In the genomic region with DNA sequence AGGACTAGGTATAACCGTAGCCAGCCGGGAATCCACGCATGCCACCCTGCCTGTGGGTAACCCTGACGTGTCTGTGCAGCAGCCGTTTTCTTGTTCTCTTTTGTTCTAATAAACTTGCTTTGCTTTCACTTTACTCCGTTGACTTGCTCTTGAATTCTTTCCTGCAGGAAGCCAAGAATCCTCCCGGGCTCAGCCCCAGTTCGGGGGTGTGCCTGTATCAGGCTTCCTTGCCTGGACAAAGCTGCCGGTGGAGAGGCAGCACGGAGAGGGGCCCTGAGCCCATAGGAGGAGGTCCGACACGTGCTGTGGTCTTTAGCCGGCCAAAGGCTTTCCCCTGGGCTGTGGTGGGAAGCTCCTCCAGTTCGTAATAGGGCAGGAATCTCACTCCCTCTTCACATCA, we compare ENCODE assay signal across 31 cellular contexts.
DNase-seq lines count a peak whose midpoint lies in the region; ATAC-seq, FAIRE-seq and TF ChIP-seq lines count a peak whose summit lies in the region.
"Had no signal": no experiment of that assay in that cellular context is flagged by ENCODE, and none has a peak within 500 bp of the region (broad histone marks: within the 10 kb centered on the region; RNA-seq: fewer than 3 reads in every experiment).

No MANE protein-coding gene starts in this region.

- H3K4ac ChIP-seq in mesenchymal stem cell (ENCODE audit: low read depth in 1 of 2, low read length in 2 of 2), result no peak overlapping the region

- no peaks in the 10 kb centered on the region for H4K20me1 ChIP-seq in mammary epithelial cell (ENCODE audit: insufficient read depth, low read length)
- H4K20me1 ChIP-seq in K562 (replicated peaks; ENCODE audit: control insufficient read depth, insufficient read depth, low read length), result no peaks in the 10 kb centered on the region
- H4K20me1 ChIP-seq in neural progenitor cell (ENCODE audit: low read depth), result no peaks in the 10 kb centered on the region

- H3K79me2 ChIP-seq in mammary epithelial cell (ENCODE audit: insufficient read depth, low read length) (no peaks in the 10 kb centered on the region), K562 (ENCODE audit: control insufficient read depth, insufficient read depth, low read length) (no peaks in the 10 kb centered on the region), neural progenitor cell (ENCODE audit: low read depth) (no peaks in the 10 kb centered on the region)

- H3K9me1 ChIP-seq in K562 (ENCODE audit: control insufficient read depth, insufficient read depth, low read length), result no peaks in the 10 kb centered on the region

- TF ChIP-seq RAD21 in K562 (CRISPR knock-in tag; conservative IDR thresholded peaks at IDR 0.05 in 1 of 2, IDR thresholded peaks at IDR 0.05 in 1 of 2), result no peak

- no peak for FAIRE-seq in K562 (lab: Jason Lieb, UNC)

- H3K4me3 Mint-ChIP-seq in neural progenitor cell, result no peak overlapping the region
- H3K4me3 Mint-ChIP-seq: activated CD4-positive, alpha-beta memory T cell treated with anti-CD3 and anti-CD28 coated beads for 36 hours; activated naive CD4-positive, alpha-beta T cell treated with anti-CD3 and anti-CD28 coated beads for 36 hours; activated T-helper 1 cell treated with anti-CD3 and anti-CD28 coated beads, Interleukin-12 subunit alpha, Interleukin-12 subunit beta, Interleukin-2, Interleukin-4 antibody, amounts not matched to agents 30 ng/mL and 10 ng/mL and 1 ng/mL, durations not matched to agents 14 hours and 24 hours and 36 hours; memory B cell; stimulated activated naive B cell treated with anti-CD40 and anti-IgM and Interleukin-4, amounts not matched to agents 10 μg/mL and 1 μg/mL and 100 μg/mL, for 72 hours had no signal

- no peak overlapping the region for H4K91ac ChIP-seq in mesenchymal stem cell (ENCODE audit: low read length)

- H3K4me2 ChIP-seq in mammary epithelial cell (ENCODE audit: insufficient read depth, low read depth, low read length) (no peak overlapping the region), K562 (ENCODE audit: insufficient read depth, low read length) (peak overlapping the region; percentile 33; the same call in 1 of the 2 replicates), neural progenitor cell (no peak overlapping the region), mesenchymal stem cell (ENCODE audit: low read length, poor library complexity, severe bottlenecking) (no peak overlapping the region)

- intact Hi-C loops in breast epithelium (cut with DNase I; ENCODE audit: low total_unique reads), result no loop called here
- intact Hi-C loops in mammary epithelial cell (cut with micrococcal nuclease), result no loop called here
- intact Hi-C loops in K562 (cut with micrococcal nuclease), result no loop called here
- intact Hi-C loops in testis (cut with DNase I; ENCODE audit: low total_unique reads), result no loop called here

- BruUV-seq in mammary epithelial cell (replicated peaks; lab: Mats Ljungman, UMichigan), result no TSS peak
- no TSS peak for BruUV-seq in K562 (replicated peaks; lab: Mats Ljungman, UMichigan)

- dilution Hi-C loops in mammary epithelial cell (cut with HindIII; ENCODE audit: low sequenced_read_pairs), result no loop called here

- no peaks in the 10 kb centered on the region for H3K79me1 ChIP-seq in mesenchymal stem cell (replicated peaks; ENCODE audit: low read length, poor library complexity, severe bottlenecking)

- ATAC-seq in K562, result no peak
- ATAC-seq in HG03520 (IDR thresholded peaks at IDR 0.05; ENCODE audit: unreplicated experiment), result no peak
- ATAC-seq: body of pancreas; gastroesophageal sphincter; stimulated activated naive B cell treated with anti-CD40 and anti-IgM and Interleukin-4, amounts not matched to agents 10 μg/mL and 1 μg/mL and 100 μg/mL, for 72 hours had no signal

- H3K4me1 ChIP-seq in breast epithelium, result no peaks in the 10 kb centered on the region
- H3K4me1 ChIP-seq in mammary epithelial cell (ENCODE audit: insufficient read depth, low read length), result no peaks in the 10 kb centered on the region
- no peaks in the 10 kb centered on the region for H3K4me1 ChIP-seq in K562 (replicated peaks in 1 of 2; ENCODE audit: control insufficient read depth in 2 of 2, insufficient read depth in 2 of 2, low read length in 2 of 2)
- peaks cover 4% of the 10 kb centered on the region for H3K4me1 ChIP-seq in neural progenitor cell
- H3K4me1 ChIP-seq in testis, result peaks cover 3% of the 10 kb centered on the region
- no peaks in the 10 kb centered on the region for H3K4me1 ChIP-seq in mesenchymal stem cell (ENCODE audit: control insufficient read depth, insufficient read depth, low read depth, low read length)
- H3K4me1 ChIP-seq: adrenal gland, body of pancreas, gastroesophageal sphincter had no signal

- H3K9ac ChIP-seq in mammary epithelial cell (ENCODE audit: insufficient read depth, low read length) (no peak overlapping the region), K562 (ENCODE audit: insufficient read depth in 1 of 2, low read depth in 2 of 2, low read length in 2 of 2) (no peak overlapping the region), neural progenitor cell (no peak overlapping the region), mesenchymal stem cell (ENCODE audit: low read length) (no peak overlapping the region)

- H2BK12ac ChIP-seq in mesenchymal stem cell (ENCODE audit: low read length in 2 of 2), result no peak overlapping the region

- no peak overlapping the region for H2BK5ac ChIP-seq in mesenchymal stem cell (ENCODE audit: low read depth, low read length, poor library complexity, severe bottlenecking)

- H3F3A ChIP-seq in neural progenitor cell (ENCODE audit: low read depth), result no peaks in the 10 kb centered on the region

- H3K4me3 ChIP-seq in breast epithelium (peak overlapping the region; percentile 23 to 55 (median 24)), mammary epithelial cell (replicated peaks in 1 of 3; ENCODE audit: insufficient read depth in 1 of 3, low read depth in 2 of 3, low read length in 3 of 3) (no peak overlapping the region), K562 (no peak overlapping the region), neural progenitor cell (no peak overlapping the region), testis (peak overlapping the region in 1 of 2 donors; percentile 20), mesenchymal stem cell (ENCODE audit: insufficient read depth in 1 of 2, low read depth in 1 of 2, low read length in 2 of 2) (peak overlapping the region in 1 of 2 experiments; percentile 62)
- H3K4me3 ChIP-seq: adrenal gland, body of pancreas had no signal

- H3K36me3 ChIP-seq in breast epithelium, result no peaks in the 10 kb centered on the region
- no peaks in the 10 kb centered on the region for H3K36me3 ChIP-seq in mammary epithelial cell (ENCODE audit: insufficient read depth, low read length)
- H3K36me3 ChIP-seq in K562 (ENCODE audit: control insufficient read depth, insufficient read depth, low read length), result no peaks in the 10 kb centered on the region
- no peaks in the 10 kb centered on the region for H3K36me3 ChIP-seq in neural progenitor cell
- H3K36me3 ChIP-seq in testis (ENCODE audit: low read depth, missing control alignments), result no peaks in the 10 kb centered on the region
- no peaks in the 10 kb centered on the region for H3K36me3 ChIP-seq in mesenchymal stem cell (ENCODE audit: control insufficient read depth in 1 of 2, insufficient read depth in 2 of 2, low read depth in 1 of 2, low read length in 2 of 2)
- H3K36me3 ChIP-seq: adrenal gland, gastroesophageal sphincter, neutrophil had no signal

- H3K4me1 Mint-ChIP-seq in neural progenitor cell, result peaks cover 16% of the 10 kb centered on the region
- H3K4me1 Mint-ChIP-seq: memory B cell had no signal

- no peak overlapping the region for H2AK5ac ChIP-seq in mesenchymal stem cell (ENCODE audit: low read length, severe bottlenecking)

- DNase-seq in breast epithelium (ENCODE audit: low spot score in 2 of 2), result no peak
- no peak for DNase-seq in mammary epithelial cell
- no peak for DNase-seq in K562 (ENCODE audit: extremely low read depth in 1 of 4, low spot score in 3 of 4)
- no peak for DNase-seq in neural progenitor cell (ENCODE audit: low spot score)
- DNase-seq in testis, result peak; percentile 26
- DNase-seq in mesenchymal stem cell, result no peak
- no peak for DNase-seq in effector CD8-positive, alpha-beta T cell (lab: John Stamatoyannopoulos, UW)
- DNase-seq: 8988T; activated CD4-positive, alpha-beta memory T cell treated with anti-CD3 and anti-CD28 coated beads for 36 hours; activated CD4-positive, CD25-positive, alpha-beta regulatory T cell; activated CD8-positive, alpha-beta memory T cell treated with anti-CD3 and anti-CD28 coated beads, Interleukin-2, amount 50 U/mL, for 48 hours; activated naive CD4-positive, alpha-beta T cell treated with anti-CD3 and anti-CD28 coated beads for 36 hours; adrenal gland; body of pancreas; C1 segment of cervical spinal cord; cerebellar nuclear complex; GDM1; hippocampal formation; IMR-90; NCI-H1092 treated with DMSO at 0.1 percent for 48 hours; NCI-H1694 treated with DMSO at 0.1 percent for 48 hours; NCI-H2171; NCI-H510A treated with DMSO at 0.1 percent for 48 hours; RPMI8226; stimulated activated naive B cell treated with anti-CD40 and anti-IgM and Interleukin-4, amounts not matched to agents 10 μg/mL and 1 μg/mL and 100 μg/mL, for 72 hours; T-helper 1 cell had no signal

- peaks cover 4 to 8% of the 10 kb centered on the region in 2 donors for H3K9me3 ChIP-seq in breast epithelium
- peaks cover 15% of the 10 kb centered on the region for H3K9me3 ChIP-seq in mammary epithelial cell (replicated peaks; ENCODE audit: insufficient read depth, low read length)
- H3K9me3 ChIP-seq in K562 (replicated peaks; ENCODE audit: control insufficient read depth, insufficient read depth, low read depth, low read length), result no peaks in the 10 kb centered on the region
- H3K9me3 ChIP-seq in neural progenitor cell (ENCODE audit: low read depth), result no peaks in the 10 kb centered on the region
- no peaks in the 10 kb centered on the region for H3K9me3 ChIP-seq in testis
- H3K9me3 ChIP-seq in mesenchymal stem cell (ENCODE audit: control insufficient read depth, low read length), result peaks cover 5% of the 10 kb centered on the region
- H3K9me3 ChIP-seq: adrenal gland, neutrophil had no signal

- no peak overlapping the region for H3K27ac Mint-ChIP-seq in neural progenitor cell
- H3K27ac Mint-ChIP-seq: activated CD4-positive, alpha-beta memory T cell treated with anti-CD3 and anti-CD28 coated beads for 36 hours; activated naive CD4-positive, alpha-beta T cell treated with anti-CD3 and anti-CD28 coated beads for 36 hours; activated T-helper 1 cell treated with anti-CD3 and anti-CD28 coated beads, Interleukin-12 subunit alpha, Interleukin-12 subunit beta, Interleukin-2, Interleukin-4 antibody, amounts not matched to agents 30 ng/mL and 10 ng/mL and 1 ng/mL, durations not matched to agents 14 hours and 24 hours and 36 hours; memory B cell; stimulated activated naive B cell treated with anti-CD40 and anti-IgM and Interleukin-4, amounts not matched to agents 10 μg/mL and 1 μg/mL and 100 μg/mL, for 72 hours had no signal

- CTCF ChIA-PET in mammary epithelial cell (lab: Charles Lee; ENCODE audit: low non-redundant PET), result no interaction called here
- CTCF ChIA-PET in K562 (lab: Yijun Ruan, JAX; ENCODE audit: low intra/inter-chr PET ratio), result no interaction called here

- in situ Hi-C loops in mammary epithelial cell (cut with MboI; ENCODE audit: low sequenced_read_pairs in 2 of 2) (no loop called here), K562 (cut with MboI) (no loop called here)

- H3K27ac ChIP-seq in breast epithelium, result no peak overlapping the region
- H3K27ac ChIP-seq in mammary epithelial cell (ENCODE audit: insufficient read depth, low read depth, low read length), result no peak overlapping the region
- H3K27ac ChIP-seq in K562 (ENCODE audit: extremely low read depth, low read depth, low read length), result no peak overlapping the region
- no peak overlapping the region for H3K27ac ChIP-seq in neural progenitor cell
- H3K27ac ChIP-seq in testis, result no peak overlapping the region
- H3K27ac ChIP-seq in mesenchymal stem cell (ENCODE audit: low read length, poor library complexity, severe bottlenecking), result no peak overlapping the region
- H3K27ac ChIP-seq: adrenal gland, body of pancreas, gastroesophageal sphincter, neutrophil had no signal

- 9% methylated on average over 14 of the region's 14 CpGs for WGBS in mammary epithelial cell (ENCODE audit: low coverage, missing lambda C conversion rate)
- 2% methylated on average over 14 of the region's 14 CpGs for WGBS in K562 (ENCODE audit: insufficient coverage, low coverage, missing lambda C conversion rate)
- WGBS in testis, 2 donors, result 38 to 45% methylated on average over 14 of the region's 14 CpGs
- WGBS in mesenchymal stem cell, result 79% methylated on average over 14 of the region's 14 CpGs

- H4K8ac ChIP-seq in mesenchymal stem cell (ENCODE audit: low read length), result no peak overlapping the region

- no peak overlapping the region for H3K14ac ChIP-seq in mesenchymal stem cell (ENCODE audit: low read length in 2 of 2)

- TF ChIP-seq CTCF in breast epithelium (IDR thresholded peaks at IDR 0.05) (no peak), mammary epithelial cell (conservative IDR thresholded peaks at IDR 0.05 in 1 of 2, IDR thresholded peaks at IDR 0.05 in 1 of 2; ENCODE audit: extremely low read depth in 1 of 2, insufficient read depth in 1 of 2, low read depth in 1 of 2, low read length in 2 of 2) (no peak), K562 (IDR thresholded peaks at IDR 0.05 in 2 of 3, conservative IDR thresholded peaks at IDR 0.05 in 1 of 3; ENCODE audit: insufficient read depth in 2 of 3, low read depth in 1 of 3, low read length in 3 of 3) (no peak), neural progenitor cell (IDR thresholded peaks at IDR 0.05) (no peak), testis (IDR thresholded peaks at IDR 0.05) (no peak)

- no peak overlapping the region for H3K18ac ChIP-seq in mesenchymal stem cell (ENCODE audit: low read depth in 1 of 2, low read length in 2 of 2)

- H3K9me3 Mint-ChIP-seq in neural progenitor cell, result peaks cover 29% of the 10 kb centered on the region

- TF ChIP-seq EP300 in K562 (IDR thresholded peaks at IDR 0.05; ENCODE audit: low read length), result no peak

- H3K36me3 Mint-ChIP-seq in neural progenitor cell, result no peaks in the 10 kb centered on the region
- H3K36me3 Mint-ChIP-seq: memory B cell; stimulated activated naive B cell treated with anti-CD40 and anti-IgM and Interleukin-4, amounts not matched to agents 10 μg/mL and 1 μg/mL and 100 μg/mL, for 72 hours had no signal

- H3K27me3 ChIP-seq in breast epithelium (peaks cover 0 to 4% of the 10 kb centered on the region in 2 donors), mammary epithelial cell (ENCODE audit: insufficient read depth, low read length) (no peaks in the 10 kb centered on the region), K562 (ENCODE audit: control insufficient read depth in 2 of 2, insufficient read depth in 2 of 2, low read length in 2 of 2) (peaks cover 3 to 38% of the 10 kb centered on the region in 2 experiments; a peak in 4 of 5 replicates), neural progenitor cell (no peaks in the 10 kb centered on the region), testis (no peaks in the 10 kb centered on the region), mesenchymal stem cell (ENCODE audit: control insufficient read depth in 1 of 2, insufficient read depth in 1 of 2, low read length in 2 of 2) (no peaks in the 10 kb centered on the region)
- H3K27me3 ChIP-seq: adrenal gland, body of pancreas, neutrophil had no signal

- POLR2A ChIA-PET in K562 (lab: Yijun Ruan, JAX), result interaction anchor here (0.6 kb wide), 1 partner anchor 24 kb away, joined by 3 read pairs; no protein-coding TSS in a partner anchor

- no peak overlapping the region for H2BK15ac ChIP-seq in mesenchymal stem cell (ENCODE audit: low read depth, poor library complexity, severe bottlenecking)

- TF ChIP-seq POLR2A in breast epithelium (IDR thresholded peaks at IDR 0.05), result no peak
- no peak for TF ChIP-seq POLR2A in K562 (conservative IDR thresholded peaks at IDR 0.05)
- TF ChIP-seq POLR2A in testis (IDR thresholded peaks at IDR 0.05), result no peak

- H2AFZ ChIP-seq in mammary epithelial cell (ENCODE audit: low read depth, low read length), result no peak overlapping the region
- H2AFZ ChIP-seq in K562 (ENCODE audit: low read depth, low read length), result no peak overlapping the region
- H2AFZ ChIP-seq in neural progenitor cell (replicated peaks), result peak overlapping the region; percentile 26
- H2AFZ ChIP-seq in mesenchymal stem cell (ENCODE audit: low read depth, low read length), result no peak overlapping the region

- no peak overlapping the region for H2BK120ac ChIP-seq in mesenchymal stem cell (ENCODE audit: low read depth, low read length)

- peaks cover 2% of the 10 kb centered on the region for H3K27me3 Mint-ChIP-seq in neural progenitor cell (ENCODE audit: insufficient read depth, low read depth)
- H3K27me3 Mint-ChIP-seq: activated CD4-positive, alpha-beta memory T cell treated with anti-CD3 and anti-CD28 coated beads for 36 hours; memory B cell had no signal

- no peak overlapping the region for H3K23ac ChIP-seq in mesenchymal stem cell (ENCODE audit: low read length in 2 of 2)

Comparison
In these comparisons a context has a peak if more than half of its experiments do, and no peak if none do; other contexts are left out.
1. H3K4me3 ChIP-seq: peak in breast epithelium (3 of 3); none in mammary epithelial cell (0 of 3), K562 (single experiment) and neural progenitor cell (single experiment).